Comparison of ENCODE assay signal across 12 cellular contexts in genomic region chr14:68507544-68508081, GRCh38.
DNase-seq lines count a peak whose midpoint lies in the region.
"Had no signal": no experiment of that assay in that cellular context is flagged by ENCODE, and none has a peak within 500 bp of the region (broad histone marks: within the 10 kb centered on the region; RNA-seq: fewer than 3 reads in every experiment).

No MANE protein-coding gene starts in this region.

- intact Hi-C loops in activated naive CD4-positive, alpha-beta T cell treated with anti-CD3 and anti-CD28 coated beads for 36 hours (cut with micrococcal nuclease), result loop anchor here (5.0 kb wide), 2 partner anchors 280 to 310 kb away; no protein-coding TSS in a partner anchor

- H3K4me3 Mint-ChIP-seq in activated naive CD4-positive, alpha-beta T cell treated with anti-CD3 and anti-CD28 coated beads for 36 hours, result no peak overlapping the region

- CTCF ChIA-PET in activated naive CD4-positive, alpha-beta T cell treated with anti-CD3 and anti-CD28 coated beads for 36 hours (lab: Charles Lee), result interaction anchor here (1.0 to 1.6 kb wide), 3 partner anchors 257 to 309 kb away, joined by 3 to 10 read pairs (median 3); no protein-coding TSS in a partner anchor

- H3K9me3 Mint-ChIP-seq in activated naive CD4-positive, alpha-beta T cell treated with anti-CD3 and anti-CD28 coated beads for 36 hours, result no peaks in the 10 kb centered on the region

- H3K4me3 ChIP-seq in mucosa of rectum (ENCODE audit: low read length in 2 of 2), result peak overlapping the region in 1 of 2 donors; percentile 19
- H3K4me3 ChIP-seq: heart right ventricle had no signal

- H3K9ac ChIP-seq in mucosa of rectum (ENCODE audit: low read depth in 1 of 2, low read length in 2 of 2), result no peak overlapping the region

- no peak overlapping the region for H3K27ac Mint-ChIP-seq in activated naive CD4-positive, alpha-beta T cell treated with anti-CD3 and anti-CD28 coated beads for 36 hours

- peaks cover 3 to 21% of the 10 kb centered on the region in 2 donors for H3K4me1 ChIP-seq in mucosa of rectum (ENCODE audit: control insufficient read depth in 2 of 2, insufficient read depth in 2 of 2, low read length in 2 of 2)

- no peaks in the 10 kb centered on the region for H3K27me3 ChIP-seq in mucosa of rectum (ENCODE audit: control insufficient read depth in 2 of 2, insufficient read depth in 2 of 2, low read length in 2 of 2)
- H3K27me3 ChIP-seq: heart right ventricle had no signal

- peaks cover 42% of the 10 kb centered on the region for H3K4me1 Mint-ChIP-seq in activated naive CD4-positive, alpha-beta T cell treated with anti-CD3 and anti-CD28 coated beads for 36 hours (ENCODE audit: low read depth)

- H3K27ac ChIP-seq in mucosa of rectum (ENCODE audit: low read depth in 2 of 2, low read length in 2 of 2), result peak overlapping the region; percentile 19 to 70

- H3K36me3 Mint-ChIP-seq in activated naive CD4-positive, alpha-beta T cell treated with anti-CD3 and anti-CD28 coated beads for 36 hours (ENCODE audit: low read depth), result no peaks in the 10 kb centered on the region

- no peaks in the 10 kb centered on the region for H3K27me3 Mint-ChIP-seq in activated naive CD4-positive, alpha-beta T cell treated with anti-CD3 and anti-CD28 coated beads for 36 hours (ENCODE audit: low read depth)

- H3K9me3 ChIP-seq in mucosa of rectum (ENCODE audit: control insufficient read depth in 2 of 2, low read length in 2 of 2), result no peaks in the 10 kb centered on the region
- H3K9me3 ChIP-seq: heart right ventricle had no signal

- peak in 2 of 3 donors; percentile 41 to 47 for DNase-seq in stimulated activated CD4-positive, alpha-beta T cell treated with anti-CD3 and anti-CD28 coated beads, TNF-alpha, amount 100 ng/mL, for 1 hour (ENCODE audit: low read depth in 3 of 3, low spot score in 1 of 3)
- DNase-seq in stimulated activated CD4-positive, alpha-beta T cell treated with anti-CD3 and anti-CD28 coated beads, Interleukin-1b, Interleukin-23, amount 100 ng/mL, for 48 hours, result no peak
- DNase-seq in activated naive CD4-positive, alpha-beta T cell treated with anti-CD3 and anti-CD28 coated beads for 36 hours, result peak; percentile 22
- DNase-seq in activated CD4-positive, CD25-positive, alpha-beta regulatory T cell treated with anti-CD3 and anti-CD28 coated beads, Interleukin-2, amount 50 U/mL, for 72 hours, result no peak
- DNase-seq in A172 (ENCODE audit: low spot score) (no peak), NCI-H2081 treated with DMSO at 0.1 percent for 48 hours (lab: John Stamatoyannopoulos, UW) (no peak), foreskin melanocyte (no peak)
- DNase-seq: cerebellar nuclear complex, HCEC 1CT, heart right ventricle, NCI-H345 had no signal

- no peaks in the 10 kb centered on the region for H3K36me3 ChIP-seq in mucosa of rectum (ENCODE audit: control insufficient read depth in 2 of 2, insufficient read depth in 2 of 2, low read length in 2 of 2)
- H3K36me3 ChIP-seq: heart right ventricle had no signal

Comparison
In these comparisons a context has a peak if more than half of its experiments do, and no peak if none do; other contexts are left out.
1. DNase-seq: peak in stimulated activated CD4-positive, alpha-beta T cell treated with anti-CD3 and anti-CD28 coated beads, TNF-alpha, amount 100 ng/mL, for 1 hour (2 of 3) and activated naive CD4-positive, alpha-beta T cell treated with anti-CD3 and anti-CD28 coated beads for 36 hours (single experiment); none in stimulated activated CD4-positive, alpha-beta T cell treated with anti-CD3 and anti-CD28 coated beads, Interleukin-1b, Interleukin-23, amount 100 ng/mL, for 48 hours (single experiment), activated CD4-positive, CD25-positive, alpha-beta regulatory T cell treated with anti-CD3 and anti-CD28 coated beads, Interleukin-2, amount 50 U/mL, for 72 hours (single experiment), A172 (single experiment), NCI-H2081 treated with DMSO at 0.1 percent for 48 hours (single experiment) and foreskin melanocyte (single experiment).